ENCODE assay signal across 16 cellular contexts in genomic region chr1:228072658-228073043, GRCh38.
"Had no signal": no experiment of that assay in that cellular context is flagged by ENCODE, and none has a peak within 500 bp of the region (broad histone marks: within the 10 kb centered on the region; RNA-seq: fewer than 3 reads in every experiment).

No MANE protein-coding gene starts in this region.

- H3K36me3 ChIP-seq: tibial artery had no signal

- H3K4me1 Mint-ChIP-seq: activated B cell treated with CpG ODN at 0.5 μM for 24 hours had no signal

- H3K9me3 Mint-ChIP-seq: activated B cell treated with CpG ODN at 0.5 μM for 24 hours; activated CD8-positive, alpha-beta T cell treated with anti-CD3 and anti-CD28 coated beads for 36 hours; activated naive CD4-positive, alpha-beta T cell treated with anti-CD3 and anti-CD28 coated beads, Interleukin-2, amount 50 U/mL, for 72 hours; activated T-cell treated with anti-CD3 and anti-CD28 coated beads, Interleukin-2, amount 50 U/mL, for 4 hours; effector memory CD8-positive, alpha-beta T cell; nephron; T-cell had no signal

- H2AFZ ChIP-seq: hepatocyte had no signal

- H3K36me3 Mint-ChIP-seq: activated naive CD4-positive, alpha-beta T cell treated with anti-CD3 and anti-CD28 coated beads, Interleukin-2, amount 50 U/mL, for 72 hours; T-cell had no signal

- H3K27me3 Mint-ChIP-seq: activated B cell treated with CpG ODN at 0.5 μM for 24 hours; activated CD8-positive, alpha-beta T cell treated with anti-CD3 and anti-CD28 coated beads for 36 hours; T-cell had no signal

- DNase-seq: activated B cell treated with CpG ODN at 0.5 μM for 24 hours; activated CD4-positive, alpha-beta T cell treated with anti-CD3 and anti-CD28 coated beads for 4 hours; activated CD8-positive, alpha-beta T cell treated with anti-CD3 and anti-CD28 coated beads for 36 hours; activated T-cell treated with anti-CD3 and anti-CD28 coated beads, Interleukin-2, amount 50 U/mL, for 4 hours; amniotic stem cell; effector memory CD8-positive, alpha-beta T cell; foreskin fibroblast; midbrain; nucleus accumbens; stimulated activated naive CD4-positive, alpha-beta T cell; T-cell; T-helper 9 cell had no signal

- H3K4me3 ChIP-seq: hepatocyte, tibial artery had no signal

- H3K27ac ChIP-seq: hepatocyte, tibial artery had no signal

- H3K9me3 ChIP-seq: tibial artery had no signal

- H3K27ac Mint-ChIP-seq: activated B cell treated with CpG ODN at 0.5 μM for 24 hours; activated CD8-positive, alpha-beta T cell treated with anti-CD3 and anti-CD28 coated beads for 36 hours; activated naive CD4-positive, alpha-beta T cell treated with anti-CD3 and anti-CD28 coated beads, Interleukin-2, amount 50 U/mL, for 72 hours; nephron; T-cell had no signal

- H3K4me3 Mint-ChIP-seq: activated B cell treated with CpG ODN at 0.5 μM for 24 hours; activated CD8-positive, alpha-beta T cell treated with anti-CD3 and anti-CD28 coated beads for 36 hours; activated T-cell treated with anti-CD3 and anti-CD28 coated beads, Interleukin-2, amount 50 U/mL, for 4 hours; effector memory CD8-positive, alpha-beta T cell; nephron; T-cell had no signal

- H3K4me2 ChIP-seq: hepatocyte had no signal
